8 cellular contexts compared by ENCODE assay signal in the genomic region with DNA sequence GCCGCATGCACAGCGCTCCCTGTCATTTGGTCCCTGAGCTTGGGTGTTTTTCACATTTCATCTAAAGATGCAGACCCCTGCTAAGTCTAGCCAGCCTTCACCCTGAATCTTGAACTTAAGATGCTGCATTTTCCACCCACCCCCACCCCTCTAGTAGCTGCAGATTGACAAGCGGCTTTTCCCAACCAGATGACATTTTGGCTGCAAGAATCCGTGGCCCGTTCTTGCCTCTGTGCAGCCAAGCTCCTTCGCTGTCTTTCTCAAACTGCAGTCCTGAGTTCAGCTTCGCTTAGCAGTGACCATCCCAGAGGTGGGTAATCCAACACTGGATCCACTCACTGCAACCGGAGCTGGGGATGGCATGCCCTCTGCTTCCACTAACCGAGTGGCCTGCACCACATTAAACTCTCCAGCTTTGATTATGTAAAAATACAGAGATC. TPM values are rescaled to one million over a fixed set of nuclear protein-coding genes. Genes with fewer than 3 reads are reported as not detected.
DNase-seq lines count a peak whose midpoint lies in the region; ATAC-seq, FAIRE-seq and TF ChIP-seq lines count a peak whose summit lies in the region.

No MANE protein-coding gene starts in this region.

- peak overlapping the region; percentile 35 for H3K4me3 Mint-ChIP-seq in activated CD4-positive, alpha-beta T cell treated with anti-CD3 and anti-CD28 coated beads for 36 hours
- H3K4me3 Mint-ChIP-seq in astrocyte (ENCODE audit: unreplicated experiment), result peak overlapping the region; percentile 76
- peak overlapping the region; percentile 38 to 75 (median 69) for H3K4me3 Mint-ChIP-seq in immature natural killer cell

- peaks cover 2% of the 10 kb centered on the region for H3K27me3 ChIP-seq in astrocyte (ENCODE audit: insufficient read depth, low read length)

- peak overlapping the region; percentile 7 for H3K27ac Mint-ChIP-seq in activated CD4-positive, alpha-beta T cell treated with anti-CD3 and anti-CD28 coated beads for 36 hours
- H3K27ac Mint-ChIP-seq in astrocyte (ENCODE audit: unreplicated experiment), result no peak overlapping the region
- H3K27ac Mint-ChIP-seq in immature natural killer cell, result peak overlapping the region in 3 of 6 donors; percentile 18 to 70 (median 23)

- ATAC-seq in activated CD4-positive, alpha-beta T cell treated with anti-CD3 and anti-CD28 coated beads for 36 hours, result no peak
- no peak for ATAC-seq in GM18868 (IDR thresholded peaks at IDR 0.05; ENCODE audit: unreplicated experiment)

- peaks cover 21% of the 10 kb centered on the region for H3K4me1 ChIP-seq in astrocyte (ENCODE audit: insufficient read depth, low read length)

- H3K27ac ChIP-seq in astrocyte (ENCODE audit: low read depth, low read length) (no peak overlapping the region), temporal lobe (ENCODE audit: low read depth, low read length) (peak overlapping the region; percentile 77)

- FAIRE-seq in astrocyte (lab: Jason Lieb, UNC), result no peak

- peak overlapping the region; percentile 66 for H3K9ac ChIP-seq in astrocyte (ENCODE audit: low read length)

- peaks cover 3% of the 10 kb centered on the region for H3K27me3 Mint-ChIP-seq in activated CD4-positive, alpha-beta T cell treated with anti-CD3 and anti-CD28 coated beads for 36 hours
- H3K27me3 Mint-ChIP-seq in astrocyte (ENCODE audit: low read depth, unreplicated experiment) (peaks cover 5% of the 10 kb centered on the region), immature natural killer cell (ENCODE audit: low read depth in 3 of 3) (peaks cover 3 to 13% (median 6%) of the 10 kb centered on the region in 3 donors)

- no peaks in the 10 kb centered on the region for H3K36me3 Mint-ChIP-seq in activated CD4-positive, alpha-beta T cell treated with anti-CD3 and anti-CD28 coated beads for 36 hours (ENCODE audit: low read depth)
- H3K36me3 Mint-ChIP-seq in astrocyte (ENCODE audit: low read depth, unreplicated experiment), result no peaks in the 10 kb centered on the region
- no peaks in the 10 kb centered on the region for H3K36me3 Mint-ChIP-seq in immature natural killer cell

- no peaks in the 10 kb centered on the region for H3K9me3 ChIP-seq in astrocyte (ENCODE audit: insufficient read depth, low read depth, low read length)

- DNase-seq in activated CD4-positive, alpha-beta T cell treated with anti-CD3 and anti-CD28 coated beads for 36 hours, result no peak
- no peak for DNase-seq in activated CD4-positive, alpha-beta T cell treated with anti-CD3 and anti-CD28 coated beads, Interleukin-2, amount 50 U/mL, for 1 hour
- DNase-seq in astrocyte (ENCODE audit: low read depth) (no peak), immature natural killer cell (no peak), Kasumi-1 (lab: John Stamatoyannopoulos, UW) (no peak), NCI-H1105 (lab: John Stamatoyannopoulos, UW) (no peak)

- H3K79me2 ChIP-seq in astrocyte (ENCODE audit: insufficient read depth, low read length), result peaks cover 35% of the 10 kb centered on the region

- H2AFZ ChIP-seq in astrocyte (ENCODE audit: low read depth, low read length), result peak overlapping the region; percentile 68

- peaks cover 7% of the 10 kb centered on the region for H4K20me1 ChIP-seq in astrocyte (ENCODE audit: insufficient read depth, low read length)

- H3K9me3 Mint-ChIP-seq in activated CD4-positive, alpha-beta T cell treated with anti-CD3 and anti-CD28 coated beads for 36 hours (ENCODE audit: low read depth), result no peaks in the 10 kb centered on the region
- H3K9me3 Mint-ChIP-seq in astrocyte (ENCODE audit: unreplicated experiment) (no peaks in the 10 kb centered on the region), immature natural killer cell (no peaks in the 10 kb centered on the region)

- intact Hi-C loops in activated CD4-positive, alpha-beta T cell treated with anti-CD3 and anti-CD28 coated beads for 36 hours (cut with DNase I, micrococcal nuclease), result loop anchor here (1.0 to 5.0 kb wide), 15 partner anchors 74 to 1194 kb away; a partner anchor contains a TSS

- TF ChIP-seq CTCF in astrocyte (IDR thresholded peaks at IDR 0.05; ENCODE audit: insufficient read depth, low read depth, low read length), result no peak

- POLR2A ChIA-PET in activated CD4-positive, alpha-beta T cell treated with anti-CD3 and anti-CD28 coated beads for 36 hours (lab: Charles Lee), result interaction anchor here (0.7 to 1.7 kb wide), 4 partner anchors 57 to 297 kb away, joined by 4 to 10 read pairs (median 8); a partner anchor contains a TSS

- no peaks in the 10 kb centered on the region for H3K36me3 ChIP-seq in astrocyte (ENCODE audit: insufficient read depth, low read length)

- H3K4me2 ChIP-seq in astrocyte (ENCODE audit: low read length), result peak overlapping the region; percentile 84

- H3K4me3 ChIP-seq in astrocyte (ENCODE audit: insufficient read depth, low read depth, low read length), result peak overlapping the region; percentile 48

- CTCF ChIA-PET in activated CD4-positive, alpha-beta T cell treated with anti-CD3 and anti-CD28 coated beads for 36 hours (lab: Charles Lee), result interaction anchor here (0.6 to 1.3 kb wide), 3 partner anchors 62 to 149 kb away, joined by 3 to 7 read pairs (median 3); no protein-coding TSS in a partner anchor

- H3K4me1 Mint-ChIP-seq in activated CD4-positive, alpha-beta T cell treated with anti-CD3 and anti-CD28 coated beads for 36 hours, result peaks cover 19% of the 10 kb centered on the region
- peaks cover 13% of the 10 kb centered on the region for H3K4me1 Mint-ChIP-seq in astrocyte (ENCODE audit: low read depth, unreplicated experiment)
- peaks cover 0 to 14% of the 10 kb centered on the region in 2 donors for H3K4me1 Mint-ChIP-seq in immature natural killer cell

RNA-seq across cellular contexts. Expression of a gene that starts 0.8 kb away (rescaled TPM):
- total RNA-seq in activated CD4-positive, alpha-beta T cell treated with anti-CD3 and anti-CD28 coated beads for 36 hours, result 10 to 100 TPM; 18.8 to 27.2 TPM
- total RNA-seq in astrocyte (12.3 and 14.8 TPM in 2 replicates), temporal lobe (31.0 TPM)
- polyA plus RNA-seq in immature natural killer cell, result 10 to 100 TPM; 26.2 to 58.7 (median 36.9) TPM
